Comparison of ENCODE assay signal across 13 cellular contexts in genomic region chr14:32087173-32087861, GRCh38. TPM values are rescaled to one million over a fixed set of nuclear protein-coding genes. Genes with fewer than 3 reads are reported as not detected.
A peak's percentile ranks its signal among the peaks of the same experiment; 100 is the strongest.
DNase-seq lines count a peak whose midpoint lies in the region; ATAC-seq and TF ChIP-seq lines count a peak whose summit lies in the region.
"Had no signal": no experiment of that assay in that cellular context is flagged by ENCODE, and none has a peak within 500 bp of the region (broad histone marks: within the 10 kb centered on the region; RNA-seq: fewer than 3 reads in every experiment).

No MANE protein-coding gene starts in this region.

- ATAC-seq in RWPE2 (ENCODE audit: low read depth) (peak; percentile 76), aorta (ENCODE audit: low FRiP score) (no peak)
- no peak for ATAC-seq in naive thymus-derived CD8-positive, alpha-beta T cell
- ATAC-seq: left ventricle myocardium superior, right cardiac atrium had no signal

- no peaks in the 10 kb centered on the region for H3K9me3 Mint-ChIP-seq in endothelial cell (ENCODE audit: unreplicated experiment)
- H3K9me3 Mint-ChIP-seq in naive thymus-derived CD8-positive, alpha-beta T cell: no peaks in the 10 kb centered on the region
- H3K9me3 Mint-ChIP-seq: CD14-positive monocyte had no signal

- no peaks in the 10 kb centered on the region for H3K27me3 Mint-ChIP-seq in endothelial cell (ENCODE audit: unreplicated experiment)
- H3K27me3 Mint-ChIP-seq in naive thymus-derived CD8-positive, alpha-beta T cell: no peaks in the 10 kb centered on the region

- H3K27me3 ChIP-seq in A673 (replicated peaks; ENCODE audit: insufficient read depth, low read depth, low read length, poor library complexity) (no peaks in the 10 kb centered on the region), H7 (ENCODE audit: control insufficient read depth, insufficient read depth, low read length) (no peaks in the 10 kb centered on the region), RWPE2 (ENCODE audit: insufficient read depth, poor library complexity, severe bottlenecking) (no peaks in the 10 kb centered on the region), aorta (ENCODE audit: control insufficient read depth in 1 of 2, insufficient read depth in 2 of 2, low read length in 1 of 2) (no peaks in the 10 kb centered on the region)
- H3K27me3 ChIP-seq: ascending aorta, esophagus muscularis mucosa had no signal

- H3K4me3 Mint-ChIP-seq in endothelial cell (ENCODE audit: unreplicated experiment): no peak overlapping the region
- no peak overlapping the region for H3K4me3 Mint-ChIP-seq in naive thymus-derived CD8-positive, alpha-beta T cell
- H3K4me3 Mint-ChIP-seq: CD14-positive monocyte had no signal

- H3K27ac ChIP-seq in A673 (ENCODE audit: low read depth, low read length, poor library complexity, severe bottlenecking) (no peak overlapping the region), RWPE2 (ENCODE audit: poor library complexity, severe bottlenecking) (peak overlapping the region; percentile 30), aorta (ENCODE audit: low read depth in 1 of 2, low read length in 2 of 2) (no peak overlapping the region)
- H3K27ac ChIP-seq: ascending aorta, esophagus muscularis mucosa had no signal

- intact Hi-C loops in A673 (cut with micrococcal nuclease; ENCODE audit: unreplicated experiment): no loop called here
- intact Hi-C loops in aorta (cut with DNase I): no loop called here

- H3K4me3 ChIP-seq in A673 (ENCODE audit: low read depth, low read length, poor library complexity, severe bottlenecking): no peak overlapping the region
- no peak overlapping the region for H3K4me3 ChIP-seq in H7 (ENCODE audit: insufficient read depth, low read depth, low read length)
- no peak overlapping the region for H3K4me3 ChIP-seq in RWPE2 (ENCODE audit: severe bottlenecking)
- H3K4me3 ChIP-seq in aorta (ENCODE audit: low read length in 2 of 2): no peak overlapping the region
- H3K4me3 ChIP-seq: ascending aorta, esophagus muscularis mucosa had no signal

- WGBS in aorta, 2 donors: 95 to 100% methylated on average over 3 of the region's 3 CpGs

- H3K4me1 ChIP-seq in A673 (ENCODE audit: insufficient read depth, low read length, poor library complexity, severe bottlenecking) (peaks cover 32% of the 10 kb centered on the region), RWPE2 (ENCODE audit: insufficient read depth, poor library complexity, severe bottlenecking) (peaks cover 50% of the 10 kb centered on the region), aorta (ENCODE audit: control insufficient read depth in 1 of 2, insufficient read depth in 2 of 2, low read length in 2 of 2) (no peaks in the 10 kb centered on the region)

- POLR2A ChIA-PET in A673 (lab: Charles Lee; ENCODE audit: low non-redundant PET): no interaction called here
- POLR2A ChIA-PET in naive thymus-derived CD8-positive, alpha-beta T cell (lab: Charles Lee): no interaction called here

- H3K27ac Mint-ChIP-seq in endothelial cell (ENCODE audit: unreplicated experiment): no peak overlapping the region
- H3K27ac Mint-ChIP-seq in naive thymus-derived CD8-positive, alpha-beta T cell: no peak overlapping the region
- H3K27ac Mint-ChIP-seq: CD14-positive monocyte had no signal

- H3K36me3 Mint-ChIP-seq in endothelial cell (ENCODE audit: low read depth, unreplicated experiment): peaks cover 11% of the 10 kb centered on the region
- peaks cover 12 to 29% (median 20%) of the 10 kb centered on the region in 3 donors for H3K36me3 Mint-ChIP-seq in naive thymus-derived CD8-positive, alpha-beta T cell

- H3K36me3 ChIP-seq in A673 (ENCODE audit: insufficient read depth, low read length, poor library complexity, severe bottlenecking): peaks cover 4% of the 10 kb centered on the region
- H3K36me3 ChIP-seq in H7 (replicated peaks; ENCODE audit: control insufficient read depth, insufficient read depth, low read length): no peaks in the 10 kb centered on the region; the same call in 1 of the 2 replicates
- H3K36me3 ChIP-seq in RWPE2 (ENCODE audit: low read depth): peaks cover 34% of the 10 kb centered on the region
- no peaks in the 10 kb centered on the region for H3K36me3 ChIP-seq in aorta (ENCODE audit: control insufficient read depth in 1 of 2, insufficient read depth in 2 of 2, low read length in 1 of 2)

- TF ChIP-seq CTCF in A673 (conservative IDR thresholded peaks at IDR 0.05; ENCODE audit: low read depth, low read length): no peak
- no peak for TF ChIP-seq CTCF in RWPE2 (IDR thresholded peaks at IDR 0.05; ENCODE audit: poor library complexity, severe bottlenecking)
- no peak for TF ChIP-seq CTCF in endothelial cell (IDR thresholded peaks at IDR 0.05; ENCODE audit: unreplicated experiment)

- BruUV-seq in A673 (replicated peaks; lab: Mats Ljungman, UMichigan): no TSS peak

- DNase-seq in A673 (ENCODE audit: low spot score) (peak; percentile 94), H7 (peak; percentile 18), RWPE2 (ENCODE audit: low spot score) (no peak), glomerular visceral epithelial cell (ENCODE audit: extremely low spot score) (peak; percentile 66), aorta (no peak), germinal center (ENCODE audit: low spot score) (no peak), endothelial cell (ENCODE audit: low spot score) (no peak)
- DNase-seq in naive thymus-derived CD8-positive, alpha-beta T cell: no peak
- DNase-seq: left ventricle myocardium superior, right cardiac atrium had no signal

- H3K9me3 ChIP-seq in A673 (ENCODE audit: low read depth, low read length, poor library complexity, severe bottlenecking) (no peaks in the 10 kb centered on the region), RWPE2 (ENCODE audit: severe bottlenecking) (no peaks in the 10 kb centered on the region), aorta (ENCODE audit: control insufficient read depth, low read length) (no peaks in the 10 kb centered on the region)
- H3K9me3 ChIP-seq: ascending aorta, esophagus muscularis mucosa had no signal

- peaks cover 5% of the 10 kb centered on the region for H3K4me1 Mint-ChIP-seq in endothelial cell (ENCODE audit: unreplicated experiment)
- H3K4me1 Mint-ChIP-seq in naive thymus-derived CD8-positive, alpha-beta T cell: peaks cover 14 to 30% (median 26%) of the 10 kb centered on the region in 4 donors
- H3K4me1 Mint-ChIP-seq: CD14-positive monocyte had no signal

- CTCF ChIA-PET in A673 (lab: Charles Lee): no interaction called here

RNA-seq across cellular contexts. Expression of gene ARHGAP5, which starts 10.2 kb away (rescaled TPM):
- total RNA-seq in A673 (2021): 44.5 and 51.3 TPM in 2 replicates
- 33.3 and 53.0 TPM in 2 replicates for total RNA-seq in H7 (2014; rRNA removed; shearing (Covaris generic))
- 100 to 1,000 TPM; 114 to 120 TPM for total RNA-seq in aorta
- polyA plus RNA-seq in aorta: 10 to 100 TPM; 20.7 to 22.5 TPM
- total RNA-seq in endothelial cell (ENCODE audit: unreplicated experiment): 78.4 TPM
- total RNA-seq in naive thymus-derived CD8-positive, alpha-beta T cell: 10 to 100 TPM; 66.6 to 71.7 TPM
- polyA plus RNA-seq in naive thymus-derived CD8-positive, alpha-beta T cell: 10 to 100 TPM; 16.1 to 32.1 (median 24.8) TPM

Comparison
In these comparisons a context has a peak if more than half of its experiments do, and no peak if none do; other contexts are left out.
1. DNase-seq: peak in A673 (single experiment), H7 (single experiment) and glomerular visceral epithelial cell (single experiment); none in RWPE2 (single experiment), aorta (0 of 2), germinal center (single experiment), endothelial cell (single experiment) and naive thymus-derived CD8-positive, alpha-beta T cell (0 of 10).